ENCODE assay signal across 20 cellular contexts in genomic region chr20:6469695-6470094, GRCh38.
DNase-seq lines count a peak whose midpoint lies in the region; ATAC-seq, FAIRE-seq and TF ChIP-seq lines count a peak whose summit lies in the region.
"Had no signal": no experiment of that assay in that cellular context is flagged by ENCODE, and none has a peak within 500 bp of the region (broad histone marks: within the 10 kb centered on the region; RNA-seq: fewer than 3 reads in every experiment).

No MANE protein-coding gene starts in this region.

- H3K27me3 ChIP-seq in bronchial epithelial cell (ENCODE audit: control insufficient read depth, insufficient read depth, low read length) (no peaks in the 10 kb centered on the region), colonic mucosa (no peaks in the 10 kb centered on the region), H7 (ENCODE audit: control insufficient read depth, insufficient read depth, low read length) (no peaks in the 10 kb centered on the region)
- H3K27me3 ChIP-seq: BE2C had no signal

- DNase-seq in HCEC 1CT (peak; percentile 2), M059J (ENCODE audit: low read depth) (peak; percentile 18), bronchial epithelial cell (ENCODE audit: low read depth) (peak; percentile 35), colonic mucosa (no peak), H7 (no peak), substantia nigra (lab: John Stamatoyannopoulos, UW) (no peak)
- DNase-seq: ACHN; BE2C; Caco-2; CD4-positive, alpha-beta T cell; GF-D8; KBM-7 had no signal

- no peak overlapping the region for H3K27ac ChIP-seq in colonic mucosa
- no peak overlapping the region for H3K27ac ChIP-seq in substantia nigra (ENCODE audit: low read depth, low read length, poor library complexity, severe bottlenecking)
- H3K27ac ChIP-seq: C4-2B, HL-60 had no signal

- no peak for FAIRE-seq in bronchial epithelial cell (lab: Jason Lieb, UNC)
- FAIRE-seq: A204.1, D721Med, H1, HTR-8/SVneo had no signal

- no peak for ATAC-seq in HG02623 (IDR thresholded peaks at IDR 0.05; ENCODE audit: unreplicated experiment)

- H3K4me3 ChIP-seq in bronchial epithelial cell (ENCODE audit: low read depth, low read length) (no peak overlapping the region), colonic mucosa (no peak overlapping the region), H7 (ENCODE audit: insufficient read depth, low read depth, low read length) (no peak overlapping the region)
- H3K4me3 ChIP-seq: HAP-1 had no signal

- H3K4me1 ChIP-seq in colonic mucosa = no peaks in the 10 kb centered on the region
- H3K4me1 ChIP-seq: BE2C, Caco-2, HAP-1 had no signal

- H3K9ac ChIP-seq in colonic mucosa (ENCODE audit: low read depth in 2 of 2, low read length in 2 of 2) = no peak overlapping the region

- no peaks in the 10 kb centered on the region for H3K9me3 ChIP-seq in colonic mucosa
- H3K9me3 ChIP-seq: BE2C, Caco-2, HAP-1 had no signal

- TF ChIP-seq CTCF in bronchial epithelial cell (IDR thresholded peaks at IDR 0.05; ENCODE audit: insufficient read depth, low read length, severe bottlenecking) = no peak
- TF ChIP-seq CTCF in colonic mucosa (IDR thresholded peaks at IDR 0.05) = no peak

- H3K36me3 ChIP-seq in bronchial epithelial cell (ENCODE audit: control insufficient read depth, insufficient read depth, low read length) = no peaks in the 10 kb centered on the region
- H3K36me3 ChIP-seq in colonic mucosa = no peaks in the 10 kb centered on the region
- no peaks in the 10 kb centered on the region for H3K36me3 ChIP-seq in H7 (replicated peaks; ENCODE audit: control insufficient read depth, insufficient read depth, low read length)
- H3K36me3 ChIP-seq: BE2C, HAP-1 had no signal

- intact Hi-C loops in colonic mucosa (cut with DNase I) = no loop called here

Comparison
In these comparisons a context has a peak if more than half of its experiments do, and no peak if none do; other contexts are left out.
1. DNase-seq: peak in HCEC 1CT (single experiment), M059J (single experiment) and bronchial epithelial cell (single experiment); none in colonic mucosa (single experiment), H7 (single experiment) and substantia nigra (0 of 49).